In genomic region chr1:159737238-159737637, GRCh38 we compare ENCODE assay signal across 4 cellular contexts.
TF ChIP-seq lines count a peak whose summit lies in the region.

No MANE protein-coding gene starts in this region.

TF ChIP-seq in HepG2, 621 proteins besides CTCF, POLR2A, EP300 and RAD21:
- TF ChIP-seq SMC3 (IDR thresholded peaks at IDR 0.05; ENCODE audit: low read length): no peak
- TF ChIP-seq SIN3B (IDR thresholded peaks at IDR 0.05; ENCODE audit: low read length): no peak
- no peak for TF ChIP-seq TAF1 (CRISPR knock-in tag; IDR thresholded peaks at IDR 0.05)
- TF ChIP-seq NFE2L2 (IDR thresholded peaks at IDR 0.05; ENCODE audit: low read length): peak; percentile 64
- TF ChIP-seq HHEX (CRISPR knock-in tag; IDR thresholded peaks at IDR 0.05): no peak
- no peak for TF ChIP-seq PRDM15 (CRISPR knock-in tag; IDR thresholded peaks at IDR 0.05)
- no peak for TF ChIP-seq ZSCAN12 (CRISPR knock-in tag; IDR thresholded peaks at IDR 0.05)

TF ChIP-seq in A549, 52 proteins besides CTCF, POLR2A, EP300 and RAD21:
- TF ChIP-seq NFE2L2 (conservative IDR thresholded peaks at IDR 0.05; ENCODE audit: low read length): peak; percentile 71
- peak; percentile 45 for TF ChIP-seq MAFK (IDR thresholded peaks at IDR 0.05; ENCODE audit: partially characterized antibody)
- no peak for TF ChIP-seq REST (IDR thresholded peaks at IDR 0.05)

TF ChIP-seq in GM23338, 12 proteins besides CTCF, POLR2A, EP300 and RAD21 (continues in another document):
- no peak for TF ChIP-seq STAT1 (IDR thresholded peaks at IDR 0.05; ENCODE audit: unreplicated experiment)
- TF ChIP-seq REST (IDR thresholded peaks at IDR 0.05; ENCODE audit: unreplicated experiment): no peak
- no peak for TF ChIP-seq ZNF114 (CRISPR knock-in tag; IDR thresholded peaks at IDR 0.05)
- TF ChIP-seq ETS1 (IDR thresholded peaks at IDR 0.05): no peak
- TF ChIP-seq EZH2phosphoT487 (IDR thresholded peaks at IDR 0.05; ENCODE audit: unreplicated experiment): no peak
- no peak for TF ChIP-seq ZNF462 (CRISPR knock-in tag; IDR thresholded peaks at IDR 0.05)
- no peak for TF ChIP-seq JUNB (IDR thresholded peaks at IDR 0.05; ENCODE audit: unreplicated experiment)
- no peak for TF ChIP-seq ZNF331 (CRISPR knock-in tag; IDR thresholded peaks at IDR 0.05; ENCODE audit: low read depth)
- TF ChIP-seq CREB1 (CRISPR knock-in tag; IDR thresholded peaks at IDR 0.05; ENCODE audit: low read depth): no peak

TF ChIP-seq in IMR-90, 13 proteins besides CTCF, POLR2A, EP300 and RAD21:
- peak; percentile 65 for TF ChIP-seq NFE2L2 (IDR thresholded peaks at IDR 0.05; ENCODE audit: low read depth, low read length)
- TF ChIP-seq BHLHE40 (IDR thresholded peaks at IDR 0.05; ENCODE audit: low read depth, low read length): no peak
- no peak for TF ChIP-seq MAZ (IDR thresholded peaks at IDR 0.05; ENCODE audit: borderline replicate concordance, low read depth, low read length)
- TF ChIP-seq RCOR1 (IDR thresholded peaks at IDR 0.05; ENCODE audit: insufficient replicate concordance, low read length): no peak
- no peak for TF ChIP-seq ELK1 (IDR thresholded peaks at IDR 0.05; ENCODE audit: borderline replicate concordance, low read depth, low read length)
- no peak for TF ChIP-seq CEBPB (IDR thresholded peaks at IDR 0.05; ENCODE audit: low read depth, low read length)
